In the genomic region with DNA sequence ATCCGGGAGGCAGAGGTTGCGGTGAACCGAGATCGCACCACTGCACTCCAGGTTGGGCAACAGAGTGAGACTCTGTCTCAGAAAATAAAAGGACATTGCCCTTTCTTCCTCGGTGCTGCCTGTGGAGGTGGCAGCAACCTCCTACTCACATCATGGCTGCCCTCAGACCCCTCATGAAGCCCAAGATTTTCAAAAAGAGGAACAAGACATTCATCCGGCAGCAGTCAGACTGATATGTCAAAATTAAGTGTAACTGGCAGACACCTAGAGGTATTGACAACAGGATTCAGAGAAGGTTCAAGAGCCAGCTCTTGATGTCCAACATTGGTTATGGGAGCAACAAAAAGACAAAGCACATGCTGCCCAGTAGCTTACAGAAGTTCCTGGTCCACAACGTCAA, we compare ENCODE assay signal across 27 cellular contexts. TPM values are rescaled to one million over a fixed set of nuclear protein-coding genes. Genes with fewer than 3 reads are reported as not detected.
DNase-seq lines count a peak whose midpoint lies in the region; ATAC-seq and TF ChIP-seq lines count a peak whose summit lies in the region.
"Had no signal": no experiment of that assay in that cellular context is flagged by ENCODE, and none has a peak within 500 bp of the region (broad histone marks: within the 10 kb centered on the region; RNA-seq: fewer than 3 reads in every experiment).

No MANE protein-coding gene starts in this region.

- no peaks in the 10 kb centered on the region for H3K27me3 ChIP-seq in neural progenitor cell

- POLR2A ChIA-PET in activated B cell treated with CpG ODN at 0.5 μM for 24 hours (lab: Charles Lee), result interaction anchor here (2.8 kb wide), 1 partner anchor 10 kb away, joined by 10 read pairs; no protein-coding TSS in a partner anchor

- no peak overlapping the region for H3K9ac ChIP-seq in neural progenitor cell
- H3K9ac ChIP-seq: BLaER1 treated with 17β-estradiol and CSF1 and Interleukin-3, amounts not matched to agents 10 nM and 100 nM had no signal

- CTCF ChIA-PET in activated B cell treated with CpG ODN at 0.5 μM for 24 hours (lab: Charles Lee), result no interaction called here

- no peaks in the 10 kb centered on the region for H3K9me3 ChIP-seq in neural progenitor cell (ENCODE audit: low read depth)
- H3K9me3 ChIP-seq: BLaER1 treated with 17β-estradiol and CSF1 and Interleukin-3, amounts not matched to agents 10 nM and 100 nM; MG63 had no signal

- H3K27ac ChIP-seq in C4-2B, result peak overlapping the region; percentile 9
- H3K27ac ChIP-seq in neural progenitor cell, result no peak overlapping the region
- H3K27ac ChIP-seq: BLaER1 treated with 17β-estradiol and CSF1 and Interleukin-3, amounts not matched to agents 10 nM and 100 nM; RWPE1 had no signal

- DNase-seq in KBM-7, result peak; percentile 70
- no peak for DNase-seq in activated B cell treated with CpG ODN at 0.5 μM for 24 hours
- no peak for DNase-seq in neural progenitor cell (ENCODE audit: low spot score)
- no peak for DNase-seq in GDM1 (lab: John Stamatoyannopoulos, UW)
- no peak for DNase-seq in ACHN
- DNase-seq: CD4-positive, alpha-beta memory T cell; COR-L47; DMS79; MG63; NCI-H1092; NCI-H1436; NCI-H187; NCI-H2081 treated with DMSO at 0.1 percent for 48 hours; NCI-H2171; NCI-H226; NCI-H510A; NCI-H69; SHP77; T-helper 1 cell had no signal

- H3K4me1 Mint-ChIP-seq in activated B cell treated with CpG ODN at 0.5 μM for 24 hours (peaks cover 18% of the 10 kb centered on the region), neural progenitor cell (peaks cover 18% of the 10 kb centered on the region)
- H3K4me1 Mint-ChIP-seq: CD4-positive, alpha-beta memory T cell had no signal

- H3K27me3 Mint-ChIP-seq in activated B cell treated with CpG ODN at 0.5 μM for 24 hours, result no peaks in the 10 kb centered on the region
- peaks cover 7% of the 10 kb centered on the region for H3K27me3 Mint-ChIP-seq in neural progenitor cell (ENCODE audit: insufficient read depth, low read depth)

- H3K4me2 ChIP-seq in neural progenitor cell, result no peak overlapping the region

- intact Hi-C loops in activated B cell treated with CpG ODN at 0.5 μM for 24 hours (cut with micrococcal nuclease), result no loop called here

- H3K79me2 ChIP-seq in neural progenitor cell (ENCODE audit: low read depth), result no peaks in the 10 kb centered on the region

- peaks cover 6% of the 10 kb centered on the region for H3K4me1 ChIP-seq in neural progenitor cell

- H3K4me3 Mint-ChIP-seq in activated B cell treated with CpG ODN at 0.5 μM for 24 hours (no peak overlapping the region), neural progenitor cell (no peak overlapping the region)
- H3K4me3 Mint-ChIP-seq: CD4-positive, alpha-beta memory T cell had no signal

- H3K36me3 Mint-ChIP-seq in activated B cell treated with CpG ODN at 0.5 μM for 24 hours (ENCODE audit: low read depth) (no peaks in the 10 kb centered on the region), neural progenitor cell (no peaks in the 10 kb centered on the region)
- H3K36me3 Mint-ChIP-seq: CD4-positive, alpha-beta memory T cell had no signal

- H3K9me3 Mint-ChIP-seq in activated B cell treated with CpG ODN at 0.5 μM for 24 hours (no peaks in the 10 kb centered on the region), neural progenitor cell (peaks cover 2% of the 10 kb centered on the region)
- H3K9me3 Mint-ChIP-seq: CD4-positive, alpha-beta memory T cell had no signal

- TF ChIP-seq CTCF in C4-2B (conservative IDR thresholded peaks at IDR 0.05) (no peak), activated B cell treated with CpG ODN at 0.5 μM for 24 hours (IDR thresholded peaks at IDR 0.05) (no peak), neural progenitor cell (IDR thresholded peaks at IDR 0.05) (no peak)

- in situ Hi-C loops in KBM-7 (cut with MboI; ENCODE audit: low pct_unique_long_range_greater_than_20kb, low sequenced_read_pairs), result no loop called here
- in situ Hi-C loops in ACHN (cut with HindIII; ENCODE audit: low pct_ligation_motif_present, low pct_unique_long_range_greater_than_20kb, low sequenced_read_pairs), result no loop called here

- ATAC-seq in activated B cell treated with CpG ODN at 0.5 μM for 24 hours (ENCODE audit: low read depth), result peak; percentile 67
- ATAC-seq in GM21360 (IDR thresholded peaks at IDR 0.05; ENCODE audit: unreplicated experiment), result no peak
- ATAC-seq: K562, Panc1 had no signal

- no peaks in the 10 kb centered on the region for H3K36me3 ChIP-seq in neural progenitor cell
- H3K36me3 ChIP-seq: BLaER1 treated with 17β-estradiol and CSF1 and Interleukin-3, amounts not matched to agents 10 nM and 100 nM; MG63 had no signal

- no peak overlapping the region for H2AFZ ChIP-seq in neural progenitor cell (replicated peaks)

- no peaks in the 10 kb centered on the region for H4K20me1 ChIP-seq in neural progenitor cell (ENCODE audit: low read depth)
- H4K20me1 ChIP-seq: BLaER1 treated with 17β-estradiol and CSF1 and Interleukin-3, amounts not matched to agents 10 nM and 100 nM had no signal

- no peak overlapping the region for H3K27ac Mint-ChIP-seq in activated B cell treated with CpG ODN at 0.5 μM for 24 hours
- peak overlapping the region; percentile 26 for H3K27ac Mint-ChIP-seq in neural progenitor cell
- H3K27ac Mint-ChIP-seq: CD4-positive, alpha-beta memory T cell had no signal

- no peaks in the 10 kb centered on the region for H3F3A ChIP-seq in neural progenitor cell (ENCODE audit: low read depth)

- no peak overlapping the region for H3K4me3 ChIP-seq in neural progenitor cell
- H3K4me3 ChIP-seq: BLaER1 treated with 17β-estradiol and CSF1 and Interleukin-3, amounts not matched to agents 10 nM and 100 nM; K562; MG63 had no signal

RNA-seq across cellular contexts. Expression of a gene that starts 12.6 kb away (rescaled TPM):
- 580 and 619 TPM in 2 replicates for total RNA-seq in activated B cell treated with CpG ODN at 0.5 μM for 24 hours
- 0.06 TPM in 1 of 2 replicates, not detected in the other for total RNA-seq in neural progenitor cell (ENCODE audit: low replicate concordance)
- total RNA-seq: CD4-positive, alpha-beta memory T cell; LHCN-M2; SK-MEL-5 had no signal

Comparison
In these comparisons a context has a peak if more than half of its experiments do, and no peak if none do; other contexts are left out.
1. RNA of a gene that starts 12.6 kb away (total RNA-seq): 580 to 619 TPM in activated B cell treated with CpG ODN at 0.5 μM for 24 hours; 0.06 TPM in neural progenitor cell; every median in the first group is over 100 times any median in the second.